In genomic region chrX:107700317-107700774, GRCh38 we compare ENCODE assay signal across 9 cellular contexts.
DNase-seq lines count a peak whose midpoint lies in the region; FAIRE-seq and TF ChIP-seq lines count a peak whose summit lies in the region.
"Had no signal": no experiment of that assay in that cellular context is flagged by ENCODE, and none has a peak within 500 bp of the region (broad histone marks: within the 10 kb centered on the region; RNA-seq: fewer than 3 reads in every experiment).

No MANE protein-coding gene starts in this region.

- H3K4me1 ChIP-seq in keratinocyte (ENCODE audit: control insufficient read depth, extremely low read depth, insufficient read depth, low read length) (peaks cover 11% of the 10 kb centered on the region), testis (no peaks in the 10 kb centered on the region)

- H3K9me3 ChIP-seq in keratinocyte (ENCODE audit: control insufficient read depth, low read depth, low read length), result no peaks in the 10 kb centered on the region
- H3K9me3 ChIP-seq in testis, result no peaks in the 10 kb centered on the region

- POLR2A ChIA-PET in MCF 10A (lab: Yijun Ruan, JAX), result interaction anchor here (0.6 to 7.1 kb wide), 7 partner anchors 9 to 76 kb away, joined by 3 to 143 read pairs (median 14); partner anchors contain the start of gene NCBP2L

- peak overlapping the region; percentile 55 for H3K4me2 ChIP-seq in keratinocyte (ENCODE audit: control insufficient read depth, extremely low read depth, insufficient read depth, low read depth, low read length)

- peak overlapping the region; percentile 19 for H3K4me3 Mint-ChIP-seq in MCF 10A (ENCODE audit: unreplicated experiment)

- H3K9ac ChIP-seq in keratinocyte (ENCODE audit: control insufficient read depth, extremely low read depth, insufficient read depth, low read length), result no peak overlapping the region

- CTCF ChIA-PET in MCF 10A (lab: Yijun Ruan, JAX), result interaction anchor here (0.7 to 1.0 kb wide), 3 partner anchors 15 to 17 kb away, joined by 3 to 4 read pairs (median 3); no protein-coding TSS in a partner anchor

- dilution Hi-C loops in keratinocyte (cut with MboI; ENCODE audit: extremely low pct_ligation_motif_present, low sequenced_read_pairs), result no loop called here

- no TSS peak for BruUV-seq in MCF 10A (replicated peaks; lab: Mats Ljungman, UMichigan)

- TF ChIP-seq POLR2A in testis (IDR thresholded peaks at IDR 0.05), result no peak

- 40 to 49% methylated on average over 2 to 4 of the region's 4 CpGs for WGBS in testis, 2 donors

- H3K27me3 Mint-ChIP-seq in MCF 10A (ENCODE audit: insufficient read depth, unreplicated experiment), result peaks cover 66% of the 10 kb centered on the region

- H3K36me3 ChIP-seq in keratinocyte (ENCODE audit: control insufficient read depth in 2 of 2, extremely low read depth in 1 of 2, insufficient read depth in 2 of 2, low read length in 2 of 2), result no peaks in the 10 kb centered on the region
- H3K36me3 ChIP-seq in testis (ENCODE audit: low read depth, missing control alignments), result no peaks in the 10 kb centered on the region

- intact Hi-C loops in MCF 10A (cut with micrococcal nuclease), result no loop called here
- intact Hi-C loops in testis (cut with DNase I; ENCODE audit: low total_unique reads), result no loop called here

- no peaks in the 10 kb centered on the region for H3K79me2 ChIP-seq in keratinocyte (ENCODE audit: control insufficient read depth, insufficient read depth, low read length)

- peak overlapping the region; percentile 27 for H3K27ac ChIP-seq in keratinocyte (ENCODE audit: control insufficient read depth, insufficient read depth, low read length)
- peak overlapping the region in 1 of 2 donors; percentile 82 for H3K27ac ChIP-seq in testis

- FAIRE-seq in keratinocyte (lab: Jason Lieb, UNC), result peak; percentile 39

- in situ Hi-C loops in KBM-7 (cut with MboI; ENCODE audit: low pct_unique_long_range_greater_than_20kb, low sequenced_read_pairs) (no loop called here), ACHN (cut with HindIII; ENCODE audit: low pct_ligation_motif_present, low pct_unique_long_range_greater_than_20kb, low sequenced_read_pairs) (no loop called here)

- TF ChIP-seq CTCF in MCF 10A (IDR thresholded peaks at IDR 0.05; ENCODE audit: unreplicated experiment) (no peak), keratinocyte (optimal IDR thresholded peaks at IDR 0.05 in 1 of 3, IDR thresholded peaks at IDR 0.05 in 1 of 3, conservative IDR thresholded peaks at IDR 0.05 in 1 of 3; ENCODE audit: extremely low read depth in 1 of 3, insufficient read depth in 2 of 3, low read length in 3 of 3) (no peak), testis (IDR thresholded peaks at IDR 0.05) (no peak)

- no peaks in the 10 kb centered on the region for H3K9me1 ChIP-seq in keratinocyte (ENCODE audit: control insufficient read depth, extremely low read depth, insufficient read depth, low read length)

- H3K4me3 ChIP-seq in keratinocyte (ENCODE audit: control insufficient read depth in 2 of 3, extremely low read depth in 1 of 3, insufficient read depth in 2 of 3, low read depth in 1 of 3, low read length in 3 of 3), result no peak overlapping the region
- H3K4me3 ChIP-seq in testis, result no peak overlapping the region

- H3K36me3 Mint-ChIP-seq in MCF 10A (ENCODE audit: insufficient read depth, unreplicated experiment), result peaks cover 4% of the 10 kb centered on the region

- no peak overlapping the region for H2AFZ ChIP-seq in keratinocyte (ENCODE audit: control insufficient read depth, low read length)

- DNase-seq in KBM-7 (peak; percentile 51), MCF 10A (ENCODE audit: unreplicated experiment) (peak; percentile 77), keratinocyte (ENCODE audit: low read depth, low spot score) (no peak), testis (peak; percentile 57), ACHN (no peak), NCI-H1436 (lab: John Stamatoyannopoulos, UW) (no peak), NCI-H128 (lab: John Stamatoyannopoulos, UW; ENCODE audit: unreplicated experiment) (no peak)
- no peak for DNase-seq in activated CD4-positive, CD25-positive, alpha-beta regulatory T cell treated with anti-CD3 and anti-CD28 coated beads, Interleukin-2, amount 50 U/mL, for 72 hours

- H3K27me3 ChIP-seq in keratinocyte (ENCODE audit: control insufficient read depth, extremely low read depth, insufficient read depth, low read length) (peaks cover 4% of the 10 kb centered on the region), testis (no peaks in the 10 kb centered on the region)

- H3K9me3 Mint-ChIP-seq in MCF 10A (ENCODE audit: unreplicated experiment), result no peaks in the 10 kb centered on the region
- H3K9me3 Mint-ChIP-seq: activated T-helper 2 cell treated with anti-CD3 and anti-CD28 coated beads, Interferon-gamma antibody, Interleukin-2, Interleukin-4, amounts not matched to agents 10 μg/mL and 5 μg/mL and 100 μg/mL, durations not matched to agents 14 hours and 24 hours and 36 hours had no signal

- no peaks in the 10 kb centered on the region for H4K20me1 ChIP-seq in keratinocyte (ENCODE audit: control insufficient read depth, extremely low read depth, insufficient read depth, low read length)

- peaks cover 16% of the 10 kb centered on the region for H3K4me1 Mint-ChIP-seq in MCF 10A (ENCODE audit: insufficient read depth, unreplicated experiment)

- peak overlapping the region; percentile 46 for H3K27ac Mint-ChIP-seq in MCF 10A (ENCODE audit: low read depth, unreplicated experiment)
- H3K27ac Mint-ChIP-seq: activated T-helper 2 cell treated with anti-CD3 and anti-CD28 coated beads, Interferon-gamma antibody, Interleukin-2, Interleukin-4, amounts not matched to agents 10 μg/mL and 5 μg/mL and 100 μg/mL, durations not matched to agents 14 hours and 24 hours and 36 hours had no signal

Comparison
In these comparisons a context has a peak if more than half of its experiments do, and no peak if none do; other contexts are left out.
1. DNase-seq: peak in KBM-7 (single experiment), MCF 10A (single experiment) and testis (single experiment); none in keratinocyte (single experiment), activated CD4-positive, CD25-positive, alpha-beta regulatory T cell treated with anti-CD3 and anti-CD28 coated beads, Interleukin-2, amount 50 U/mL, for 72 hours (single experiment), ACHN (single experiment), NCI-H1436 (single experiment) and NCI-H128 (single experiment).